ENCODE assay signal across 8 cellular contexts in the genomic region with DNA sequence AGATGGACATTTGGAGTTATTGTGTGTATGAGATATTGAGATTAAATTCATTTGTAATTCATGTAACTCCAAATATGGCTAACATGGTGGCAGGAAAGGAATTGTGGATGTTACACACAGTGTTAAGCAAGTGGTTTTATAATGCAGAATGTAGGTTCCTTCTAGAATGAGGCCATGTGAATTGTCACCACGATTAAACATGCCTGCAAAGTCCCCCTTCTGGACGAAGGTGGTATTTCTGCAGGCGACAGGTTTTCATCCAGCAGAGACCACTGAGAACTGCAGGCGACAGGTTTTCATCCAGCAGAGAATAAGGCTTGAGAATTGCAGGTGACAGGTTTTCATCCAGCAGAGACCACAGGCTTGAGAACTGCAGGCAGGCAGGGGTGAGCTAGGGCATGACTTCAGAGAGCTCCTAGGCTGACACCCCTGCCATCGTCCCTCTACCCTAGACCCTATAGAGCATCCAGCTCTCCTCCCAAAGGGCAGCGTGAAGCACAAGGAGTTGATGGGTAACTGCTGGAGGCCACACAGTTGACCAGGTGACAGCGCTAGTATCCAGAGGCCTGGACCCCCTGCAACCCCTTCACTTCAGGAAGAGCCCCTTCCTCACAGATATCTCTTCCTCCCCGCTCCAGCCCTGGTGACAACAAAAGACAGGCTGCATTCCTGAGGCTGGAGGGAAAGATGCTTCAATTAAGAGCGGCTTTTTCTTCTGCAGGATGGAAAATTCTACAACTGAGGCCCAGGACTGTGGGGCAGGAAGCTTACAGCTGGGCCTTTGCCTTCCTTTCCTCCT.
DNase-seq lines count a peak whose midpoint lies in the region; FAIRE-seq and TF ChIP-seq lines count a peak whose summit lies in the region.

No MANE protein-coding gene starts in this region.

- H3K4me1 ChIP-seq in smooth muscle cell (ENCODE audit: low read depth) = no peaks in the 10 kb centered on the region

- no peaks in the 10 kb centered on the region for H3F3A ChIP-seq in smooth muscle cell (ENCODE audit: low read depth)

- DNase-seq in D721Med (ENCODE audit: insufficient read length, low spot score) (no peak), HL-60 (ENCODE audit: low read depth in 1 of 2, low spot score in 1 of 2) (peak; percentile 28 to 65), RPMI8226 (peak; percentile 72), head of caudate nucleus (peak in 31 of 42 donors; percentile 8 to 71 (median 40)), smooth muscle cell (lab: John Stamatoyannopoulos, UW; ENCODE audit: unreplicated experiment) (no peak), hippocampal formation (lab: John Stamatoyannopoulos, UW) (no peak), amniotic stem cell (lab: John Stamatoyannopoulos, UW) (no peak)
- peak; percentile 35 for DNase-seq in activated gamma-delta T cell treated with anti-CD3 and anti-CD28 coated beads, Interleukin-2, amount 50 U/mL, for 16 hours (ENCODE audit: low read depth)

- H2AFZ ChIP-seq in smooth muscle cell (ENCODE audit: low read depth) = no peak overlapping the region

- TF ChIP-seq CTCF in D721Med (IDR thresholded peaks at IDR 0.05; ENCODE audit: insufficient read depth, missing control alignments) (peak; percentile 54), HL-60 (IDR thresholded peaks at IDR 0.05; ENCODE audit: insufficient read depth, low read length) (peak; percentile 83), smooth muscle cell (IDR thresholded peaks at IDR 0.05; ENCODE audit: borderline replicate concordance, insufficient read depth, poor library complexity, severe bottlenecking) (peak; percentile 85)

- H3K36me3 ChIP-seq in smooth muscle cell (ENCODE audit: low read depth) = no peaks in the 10 kb centered on the region

- no peaks in the 10 kb centered on the region for H3K79me2 ChIP-seq in smooth muscle cell (ENCODE audit: low read depth)

- H3K27ac ChIP-seq in HL-60 (replicated peaks) = no peak overlapping the region
- H3K27ac ChIP-seq in smooth muscle cell (ENCODE audit: low read depth) = no peak overlapping the region

- 45% methylated on average over 9 of the region's 9 CpGs for WGBS in smooth muscle cell (ENCODE audit: low lambda C conversion rate)

- peaks cover 10% of the 10 kb centered on the region for H3K27me3 ChIP-seq in HL-60 (ENCODE audit: insufficient read depth, poor library complexity, severe bottlenecking)
- peaks cover 38% of the 10 kb centered on the region for H3K27me3 ChIP-seq in smooth muscle cell (ENCODE audit: low read depth)

- no peak overlapping the region for H3K4me3 ChIP-seq in HL-60 (replicated peaks; ENCODE audit: insufficient read depth, low read length)
- H3K4me3 ChIP-seq in smooth muscle cell = no peak overlapping the region

- no peaks in the 10 kb centered on the region for H3K9me3 ChIP-seq in smooth muscle cell (replicated peaks; ENCODE audit: low read depth)

- FAIRE-seq in D721Med (lab: Jason Lieb, UNC) = peak; percentile 91

- H3K4me2 ChIP-seq in smooth muscle cell = no peak overlapping the region

- intact Hi-C loops in head of caudate nucleus (cut with DNase I) = no loop called here

- H3K9ac ChIP-seq in smooth muscle cell (ENCODE audit: low read depth) = no peak overlapping the region

- no peaks in the 10 kb centered on the region for H4K20me1 ChIP-seq in smooth muscle cell (ENCODE audit: low read depth)

Comparison
In these comparisons a context has a peak if more than half of its experiments do, and no peak if none do; other contexts are left out.
1. DNase-seq: peak in HL-60 (2 of 2), RPMI8226 (single experiment), activated gamma-delta T cell treated with anti-CD3 and anti-CD28 coated beads, Interleukin-2, amount 50 U/mL, for 16 hours (single experiment) and head of caudate nucleus (31 of 42); none in D721Med (single experiment), smooth muscle cell (single experiment), hippocampal formation (0 of 2) and amniotic stem cell (single experiment).
2. Peak in every context shown above with its lines, with median percentiles within 50 percentile points of each other: CTCF ChIP-seq.